ENCODE assay signal across 11 cellular contexts in the genomic region with DNA sequence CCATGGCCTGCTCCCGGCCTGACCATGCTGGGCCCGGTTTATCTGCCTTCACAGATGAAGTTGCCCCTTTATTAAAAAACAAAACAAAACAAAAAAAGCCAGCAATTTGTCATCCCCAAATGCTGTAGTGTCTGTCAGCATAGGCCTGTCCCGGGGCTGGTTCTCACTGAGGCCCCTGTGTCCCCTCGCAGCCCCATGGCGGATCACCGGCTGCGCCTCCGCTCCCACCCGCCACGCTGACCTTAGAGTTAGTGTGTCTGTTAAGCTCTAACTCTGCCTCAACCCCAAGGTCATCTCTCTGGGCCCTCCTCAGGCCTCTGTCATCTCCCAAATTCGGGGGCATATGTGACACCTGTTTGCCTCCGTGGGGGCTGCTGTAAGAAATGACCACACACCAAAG. TPM values are rescaled to one million over a fixed set of nuclear protein-coding genes. Genes with fewer than 3 reads are reported as not detected.
DNase-seq lines count a peak whose midpoint lies in the region; ATAC-seq, FAIRE-seq and TF ChIP-seq lines count a peak whose summit lies in the region.
"Had no signal": no experiment of that assay in that cellular context is flagged by ENCODE, and none has a peak within 500 bp of the region (broad histone marks: within the 10 kb centered on the region; RNA-seq: fewer than 3 reads in every experiment).

No MANE protein-coding gene starts in this region.

- H3K36me3 Mint-ChIP-seq in neural progenitor cell (no peaks in the 10 kb centered on the region), natural killer cell (no peaks in the 10 kb centered on the region)

- H3K27me3 ChIP-seq in heart left ventricle (no peaks in the 10 kb centered on the region), colonic mucosa (no peaks in the 10 kb centered on the region), neural progenitor cell (peaks cover 12% of the 10 kb centered on the region), upper lobe of left lung (no peaks in the 10 kb centered on the region)
- H3K27me3 ChIP-seq: BE2C had no signal

- no peaks in the 10 kb centered on the region for H3K79me2 ChIP-seq in neural progenitor cell (ENCODE audit: low read depth)

- intact Hi-C loops in heart left ventricle (cut with DNase I) = loop anchor here in 2 of 10 donors (2.0 to 5.0 kb wide), 2 partner anchors 31 to 139 kb away; no protein-coding TSS in a partner anchor
- intact Hi-C loops in left ventricle myocardium superior (cut with micrococcal nuclease) = no loop called here
- intact Hi-C loops in colonic mucosa (cut with DNase I) = no loop called here
- intact Hi-C loops in natural killer cell (cut with micrococcal nuclease) = loop anchor here (5.0 kb wide), 1 partner anchor 36 kb away; no protein-coding TSS in a partner anchor

- H3K9me3 ChIP-seq in heart left ventricle = no peaks in the 10 kb centered on the region
- H3K9me3 ChIP-seq in colonic mucosa = no peaks in the 10 kb centered on the region
- H3K9me3 ChIP-seq in neural progenitor cell (ENCODE audit: low read depth) = no peaks in the 10 kb centered on the region
- no peaks in the 10 kb centered on the region for H3K9me3 ChIP-seq in upper lobe of left lung
- H3K9me3 ChIP-seq: BE2C had no signal

- H3K27ac Mint-ChIP-seq in neural progenitor cell (peak overlapping the region; percentile 60), natural killer cell (peak overlapping the region in 1 of 2 donors; percentile 47)

- TF ChIP-seq POLR2A in heart left ventricle (IDR thresholded peaks at IDR 0.05) (no peak), upper lobe of left lung (IDR thresholded peaks at IDR 0.05) (no peak), GM12891 (IDR thresholded peaks at IDR 0.05; ENCODE audit: low read depth, low read length) (no peak)

- ATAC-seq in heart left ventricle (no peak), left ventricle myocardium superior (no peak), upper lobe of left lung (ENCODE audit: low FRiP score in 2 of 2) (no peak), natural killer cell (no peak)

- H3K36me3 ChIP-seq in heart left ventricle (peaks cover 0 to 17% (median 0%) of the 10 kb centered on the region in 9 donors), colonic mucosa (no peaks in the 10 kb centered on the region), neural progenitor cell (no peaks in the 10 kb centered on the region), upper lobe of left lung (peaks cover 0 to 58% (median 13%) of the 10 kb centered on the region in 4 donors)

- peaks cover 18% of the 10 kb centered on the region for H3K4me1 Mint-ChIP-seq in neural progenitor cell
- peaks cover 19 to 20% of the 10 kb centered on the region in 2 donors for H3K4me1 Mint-ChIP-seq in natural killer cell

- WGBS in heart left ventricle, 4 donors = 88 to 94% (median 88%) methylated on average over 12 of the region's 12 CpGs
- WGBS in upper lobe of left lung, 2 donors = 90 to 93% methylated on average over 12 of the region's 12 CpGs

- no peak overlapping the region for H3K4me3 Mint-ChIP-seq in neural progenitor cell
- no peak overlapping the region for H3K4me3 Mint-ChIP-seq in natural killer cell

- H3F3A ChIP-seq in neural progenitor cell (ENCODE audit: low read depth) = no peaks in the 10 kb centered on the region

- H3K9ac ChIP-seq in colonic mucosa (ENCODE audit: low read depth in 2 of 2, low read length in 2 of 2) (peak overlapping the region; percentile 67 to 94), neural progenitor cell (no peak overlapping the region)

- H2AFZ ChIP-seq in neural progenitor cell (replicated peaks) = no peak overlapping the region

- H3K27ac ChIP-seq in heart left ventricle = peak overlapping the region; percentile 82 to 96 (median 93)
- H3K27ac ChIP-seq in colonic mucosa = peak overlapping the region; percentile 98
- H3K27ac ChIP-seq in neural progenitor cell = no peak overlapping the region
- peak overlapping the region; percentile 90 to 98 (median 96) for H3K27ac ChIP-seq in upper lobe of left lung

- TF ChIP-seq EP300 in upper lobe of left lung (IDR thresholded peaks at IDR 0.05) = no peak

- TF ChIP-seq CTCF in heart left ventricle (IDR thresholded peaks at IDR 0.05) (no peak), colonic mucosa (IDR thresholded peaks at IDR 0.05) (no peak), neural progenitor cell (IDR thresholded peaks at IDR 0.05) (no peak), upper lobe of left lung (IDR thresholded peaks at IDR 0.05) (no peak), natural killer cell (IDR thresholded peaks at IDR 0.05) (no peak)

- H3K27me3 Mint-ChIP-seq in neural progenitor cell (ENCODE audit: insufficient read depth, low read depth) = peaks cover 2% of the 10 kb centered on the region
- H3K27me3 Mint-ChIP-seq in natural killer cell (ENCODE audit: low read depth in 2 of 2) = no peaks in the 10 kb centered on the region

- no peak overlapping the region for H3K4me2 ChIP-seq in neural progenitor cell

- peaks cover 6 to 42% (median 24%) of the 10 kb centered on the region in 12 donors for H3K4me1 ChIP-seq in heart left ventricle
- H3K4me1 ChIP-seq in colonic mucosa = peaks cover 12% of the 10 kb centered on the region
- H3K4me1 ChIP-seq in neural progenitor cell = no peaks in the 10 kb centered on the region
- peaks cover 37 to 64% (median 39%) of the 10 kb centered on the region in 4 donors for H3K4me1 ChIP-seq in upper lobe of left lung

- FAIRE-seq in GM12891 (lab: Jason Lieb, UNC) = no peak

- H3K9me3 Mint-ChIP-seq in neural progenitor cell (no peaks in the 10 kb centered on the region), natural killer cell (no peaks in the 10 kb centered on the region)

- DNase-seq in heart left ventricle = no peak
- DNase-seq in left ventricle myocardium superior = no peak
- no peak for DNase-seq in colonic mucosa
- DNase-seq in neural progenitor cell (ENCODE audit: low spot score) = no peak
- peak in 1 of 2 donors; percentile 79 for DNase-seq in upper lobe of left lung
- DNase-seq in activated CD4-positive, CD25-positive, alpha-beta regulatory T cell treated with anti-CD3 and anti-CD28 coated beads, Interleukin-2, amount 50 U/mL, for 72 hours = no peak
- DNase-seq in GM12891 (ENCODE audit: insufficient read length, low spot score) = no peak
- DNase-seq in natural killer cell = no peak
- DNase-seq: BE2C, GDM1, NCI-H187 had no signal

- H3K4me3 ChIP-seq in heart left ventricle = no peak overlapping the region
- no peak overlapping the region for H3K4me3 ChIP-seq in colonic mucosa
- no peak overlapping the region for H3K4me3 ChIP-seq in neural progenitor cell
- H3K4me3 ChIP-seq in upper lobe of left lung = no peak overlapping the region

- no peaks in the 10 kb centered on the region for H4K20me1 ChIP-seq in neural progenitor cell (ENCODE audit: low read depth)

TF ChIP-seq in GM12891, 5 proteins besides CTCF, POLR2A, EP300 and RAD21:
- no peak for TF ChIP-seq POU2F2 (IDR thresholded peaks at IDR 0.05; ENCODE audit: low read depth, low read length)
- no peak for TF ChIP-seq TAF1 (IDR thresholded peaks at IDR 0.05; ENCODE audit: low read depth, low read length)
- no peak for TF ChIP-seq PAX5 (IDR thresholded peaks at IDR 0.05; ENCODE audit: insufficient read depth, low read length, severe bottlenecking)
- no peak for TF ChIP-seq POLR2AphosphoS5 (IDR thresholded peaks at IDR 0.05; ENCODE audit: low read depth, low read length)
- no peak for TF ChIP-seq SPI1 (IDR thresholded peaks at IDR 0.05; ENCODE audit: low read depth, low read length)

RNA-seq across cellular contexts. Expression of a gene that starts 11.1 kb away (rescaled TPM):
- total RNA-seq in heart left ventricle = 10 to 100 TPM in 5 of 9 donors, 1 to 10 TPM in 3, under 1 TPM in 1; 1.00 to 54.0 (median 10.4) TPM
- polyA plus RNA-seq in heart left ventricle = 10 to 100 TPM; 14.5 to 24.4 TPM
- total RNA-seq in left ventricle myocardium superior = 9.4 TPM
- 10 to 100 TPM; 39.7 to 42.9 TPM for total RNA-seq in colonic mucosa
- total RNA-seq in neural progenitor cell (ENCODE audit: low replicate concordance) = 0.88 and 3.1 TPM in 2 replicates
- total RNA-seq in upper lobe of left lung = 10 to 100 TPM; 39.9 to 86.7 (median 49.1) TPM
- 11.7 TPM for polyA plus RNA-seq in GM12891 (2012; ENCODE audit: low read depth, missing spikeins)
- 1 to 10 TPM in 2 of 3 donors, under 1 TPM in 1; 0.59 to 1.4 (median 1.1) TPM for total RNA-seq in natural killer cell

RNA-seq across cellular contexts. Expression of a gene that starts 55.3 kb away (rescaled TPM):
- under 1 TPM in 3 of 9 donors, not detected in 6; 0.07 to 0.32 (median 0.07) TPM for total RNA-seq in heart left ventricle
- under 1 TPM in 1 of 2 donors, not detected in 1; 0.01 TPM for polyA plus RNA-seq in heart left ventricle
- total RNA-seq in left ventricle myocardium superior = not detected
- total RNA-seq in colonic mucosa = 1 to 10 TPM in 1 of 2 donors, under 1 TPM in 1; 0.05 to 2.9 TPM
- total RNA-seq in neural progenitor cell (ENCODE audit: low replicate concordance) = 0.12 and 0.26 TPM in 2 replicates
- 1 to 10 TPM in 1 of 6 donors, under 1 TPM in 4, not detected in 1; 0.20 to 1.4 (median 0.26) TPM for total RNA-seq in upper lobe of left lung
- polyA plus RNA-seq in GM12891 (2012; ENCODE audit: low read depth, missing spikeins) = not detected
- under 1 TPM in 2 of 3 donors, not detected in 1; 0.11 to 0.45 TPM for total RNA-seq in natural killer cell
